11 cellular contexts compared by ENCODE assay signal in genomic region chr3:15512173-15512572, GRCh38. TPM values are rescaled to one million over a fixed set of nuclear protein-coding genes. Genes with fewer than 3 reads are reported as not detected.
DNase-seq lines count a peak whose midpoint lies in the region; ATAC-seq lines count a peak whose summit lies in the region.
"Had no signal": no experiment of that assay in that cellular context is flagged by ENCODE, and none has a peak within 500 bp of the region (broad histone marks: within the 10 kb centered on the region; RNA-seq: fewer than 3 reads in every experiment).

No MANE protein-coding gene starts in this region.

- H3K4me1 Mint-ChIP-seq in activated CD4-positive, alpha-beta memory T cell treated with anti-CD3 and anti-CD28 coated beads for 36 hours (ENCODE audit: low read depth), result peaks cover 6% of the 10 kb centered on the region

- no peaks in the 10 kb centered on the region for H3K36me3 Mint-ChIP-seq in activated CD4-positive, alpha-beta memory T cell treated with anti-CD3 and anti-CD28 coated beads for 36 hours
- H3K36me3 Mint-ChIP-seq: activated naive CD8-positive, alpha-beta T cell had no signal

- POLR2A ChIA-PET in activated CD4-positive, alpha-beta memory T cell treated with anti-CD3 and anti-CD28 coated beads for 36 hours (lab: Charles Lee), result no interaction called here

- CTCF ChIA-PET in activated CD4-positive, alpha-beta memory T cell treated with anti-CD3 and anti-CD28 coated beads for 36 hours (lab: Charles Lee), result no interaction called here

- ATAC-seq in sciatic nerve (no peak), HG03135 (IDR thresholded peaks at IDR 0.05; ENCODE audit: unreplicated experiment) (no peak)
- ATAC-seq: esophagus mucosa had no signal

- no peak overlapping the region for H3K4me3 Mint-ChIP-seq in activated CD4-positive, alpha-beta memory T cell treated with anti-CD3 and anti-CD28 coated beads for 36 hours
- H3K4me3 Mint-ChIP-seq: activated naive CD8-positive, alpha-beta T cell had no signal

- H3K9me3 Mint-ChIP-seq in activated CD4-positive, alpha-beta memory T cell treated with anti-CD3 and anti-CD28 coated beads for 36 hours, result no peaks in the 10 kb centered on the region
- H3K9me3 Mint-ChIP-seq: nephron had no signal

- no peak overlapping the region for H3K27ac Mint-ChIP-seq in activated CD4-positive, alpha-beta memory T cell treated with anti-CD3 and anti-CD28 coated beads for 36 hours
- H3K27ac Mint-ChIP-seq: activated naive CD8-positive, alpha-beta T cell; nephron had no signal

- DNase-seq in DMS153 treated with DMSO at 0.1 percent for 48 hours (lab: John Stamatoyannopoulos, UW; ENCODE audit: unreplicated experiment) (peak; percentile 43), NCI-H2107 treated with DMSO at 0.1 percent for 48 hours (lab: John Stamatoyannopoulos, UW; ENCODE audit: unreplicated experiment) (peak; percentile 91), fibroblast of peridontal ligament (ENCODE audit: extremely low read depth) (peak; percentile 46), occipital lobe (lab: John Stamatoyannopoulos, UW) (peak; percentile 61), sciatic nerve (ENCODE audit: low spot score) (no peak), T-helper 1 cell (no peak)
- no peak for DNase-seq in activated CD4-positive, alpha-beta memory T cell treated with anti-CD3 and anti-CD28 coated beads for 36 hours

- no peaks in the 10 kb centered on the region for H3K27me3 Mint-ChIP-seq in activated CD4-positive, alpha-beta memory T cell treated with anti-CD3 and anti-CD28 coated beads for 36 hours
- H3K27me3 Mint-ChIP-seq: activated naive CD8-positive, alpha-beta T cell had no signal

- intact Hi-C loops in sciatic nerve (cut with DNase I), result no loop called here
- intact Hi-C loops in activated CD4-positive, alpha-beta memory T cell treated with anti-CD3 and anti-CD28 coated beads for 36 hours (cut with micrococcal nuclease), result no loop called here

RNA-seq across cellular contexts. Expression of gene COLQ, which starts 9.3 kb away (rescaled TPM):
- total RNA-seq in occipital lobe (3.0 TPM), sciatic nerve (6.3 TPM)
- 1 to 10 TPM; 1.4 to 1.5 TPM for total RNA-seq in activated CD4-positive, alpha-beta memory T cell treated with anti-CD3 and anti-CD28 coated beads for 36 hours

Comparison
In these comparisons a context has a peak if more than half of its experiments do, and no peak if none do; other contexts are left out.
1. DNase-seq: peak in DMS153 treated with DMSO at 0.1 percent for 48 hours (single experiment), NCI-H2107 treated with DMSO at 0.1 percent for 48 hours (single experiment), fibroblast of peridontal ligament (single experiment) and occipital lobe (single experiment); none in sciatic nerve (single experiment), T-helper 1 cell (0 of 5) and activated CD4-positive, alpha-beta memory T cell treated with anti-CD3 and anti-CD28 coated beads for 36 hours (single experiment).